ENCODE assay signal across 20 cellular contexts in the genomic region with DNA sequence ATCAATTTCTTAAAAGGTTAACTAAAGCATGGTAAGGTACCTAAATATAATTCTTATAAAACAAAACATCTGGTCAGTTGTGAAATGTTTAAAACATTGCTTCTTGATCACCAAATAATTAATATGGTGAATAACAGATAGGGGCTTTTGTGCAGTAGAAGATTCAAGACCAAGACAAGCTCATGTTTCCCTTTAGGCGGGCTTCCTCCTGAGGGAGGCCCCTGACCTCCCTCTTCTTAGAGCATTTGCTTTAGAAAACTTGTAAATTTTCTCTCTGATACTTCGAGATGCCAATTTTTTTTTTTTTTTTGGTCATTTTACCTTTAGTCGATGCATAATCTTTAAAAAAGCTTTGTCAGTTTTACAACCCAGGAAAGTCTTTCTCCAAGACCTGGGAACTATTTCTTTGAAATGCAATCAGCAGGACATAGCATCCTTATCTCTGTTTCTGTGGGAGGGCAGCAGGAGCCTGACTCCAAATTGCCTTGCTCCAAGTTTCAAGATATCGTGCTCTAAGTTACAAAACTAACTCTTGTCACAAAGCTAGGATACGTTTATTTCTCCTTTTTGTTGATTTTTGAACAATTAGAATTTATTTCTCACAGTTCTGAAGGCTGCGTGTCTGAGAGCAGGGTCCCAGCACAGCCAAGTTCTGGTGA.
DNase-seq lines count a peak whose midpoint lies in the region; FAIRE-seq and TF ChIP-seq lines count a peak whose summit lies in the region.
"Had no signal": no experiment of that assay in that cellular context is flagged by ENCODE, and none has a peak within 500 bp of the region (broad histone marks: within the 10 kb centered on the region; RNA-seq: fewer than 3 reads in every experiment).

No MANE protein-coding gene starts in this region.

- H3K9me3 Mint-ChIP-seq in mesothelial cell of epicardium = peaks cover 11% of the 10 kb centered on the region
- H3K9me3 Mint-ChIP-seq in osteocyte (ENCODE audit: unreplicated experiment) = peaks cover 10% of the 10 kb centered on the region

- TF ChIP-seq CTCF in cardiac muscle cell (IDR thresholded peaks at IDR 0.05; ENCODE audit: low read depth, low read length) (no peak), left ventricle myocardium inferior (IDR thresholded peaks at IDR 0.05; ENCODE audit: borderline replicate concordance) (no peak), mesothelial cell of epicardium (IDR thresholded peaks at IDR 0.05; ENCODE audit: unreplicated experiment) (no peak), osteocyte (IDR thresholded peaks at IDR 0.05) (no peak), kidney (IDR thresholded peaks at IDR 0.05; ENCODE audit: borderline replicate concordance, extremely low read depth, insufficient read depth) (no peak)

- peak overlapping the region; percentile 54 for H3K27ac Mint-ChIP-seq in mesothelial cell of epicardium
- H3K27ac Mint-ChIP-seq in osteocyte (ENCODE audit: unreplicated experiment) = no peak overlapping the region

- no peak for TF ChIP-seq POLR2A in erythroblast (IDR thresholded peaks at IDR 0.05; ENCODE audit: low read length)

- intact Hi-C loops in left ventricle myocardium inferior (cut with micrococcal nuclease) = no loop called here
- intact Hi-C loops in kidney (cut with DNase I) = no loop called here

- H3K9me3 ChIP-seq in cardiac muscle cell (ENCODE audit: low read depth) (peaks cover 3% of the 10 kb centered on the region), left ventricle myocardium inferior (replicated peaks) (peaks cover 21% of the 10 kb centered on the region), kidney (ENCODE audit: control insufficient read depth in 1 of 2, low read length in 2 of 2) (peaks cover 8 to 9% of the 10 kb centered on the region in 2 donors)

- H3K27me3 Mint-ChIP-seq in mesothelial cell of epicardium (ENCODE audit: low read depth) = no peaks in the 10 kb centered on the region
- peaks cover 5% of the 10 kb centered on the region for H3K27me3 Mint-ChIP-seq in osteocyte (ENCODE audit: unreplicated experiment)

- H3K36me3 ChIP-seq in cardiac muscle cell = no peaks in the 10 kb centered on the region
- H3K36me3 ChIP-seq in left ventricle myocardium inferior = no peaks in the 10 kb centered on the region
- no peaks in the 10 kb centered on the region for H3K36me3 ChIP-seq in kidney (ENCODE audit: control insufficient read depth in 1 of 2, insufficient read depth in 2 of 2, low read length in 2 of 2)

- H3K27me3 ChIP-seq in cardiac muscle cell (no peaks in the 10 kb centered on the region), left ventricle myocardium inferior (ENCODE audit: low read depth) (no peaks in the 10 kb centered on the region)

- H3K27ac ChIP-seq in cardiac muscle cell = peak overlapping the region; percentile 91
- H3K27ac ChIP-seq in left ventricle myocardium inferior (replicated peaks) = no peak overlapping the region
- no peak overlapping the region for H3K27ac ChIP-seq in kidney (ENCODE audit: low read depth in 2 of 2, low read length in 2 of 2)

- H3K4me3 ChIP-seq in cardiac muscle cell = no peak overlapping the region
- H3K4me3 ChIP-seq in left ventricle myocardium inferior = no peak overlapping the region
- H3K4me3 ChIP-seq in kidney (ENCODE audit: low read length in 2 of 2) = no peak overlapping the region
- H3K4me3 ChIP-seq: GM12878 had no signal

- DNase-seq in cardiac muscle cell (ENCODE audit: low read depth in 1 of 2, low spot score in 1 of 2) (peak; percentile 38 to 48), left ventricle myocardium inferior (no peak), erythroblast (lab: John Stamatoyannopoulos, UW) (peak; percentile 62 to 63), mesothelial cell of epicardium (ENCODE audit: low spot score in 2 of 2, unreplicated experiment in 2 of 2) (no peak), osteocyte (ENCODE audit: extremely low spot score, unreplicated experiment) (no peak), kidney (no peak)
- no peak for DNase-seq in stimulated activated CD4-positive, alpha-beta T cell treated with anti-CD3 and anti-CD28 coated beads, Interleukin-4, amount 100 ng/mL, for 24 hours
- DNase-seq in effector CD4-positive, alpha-beta T cell = no peak
- DNase-seq: 8988T, C1 segment of cervical spinal cord, DMS53, KBM-7, NCI-H1048, NCI-H146, NCI-H345, NCI-H69, PC-3 had no signal

- H3K4me3 Mint-ChIP-seq in mesothelial cell of epicardium (peak overlapping the region; percentile 6), osteocyte (ENCODE audit: unreplicated experiment) (no peak overlapping the region)

- FAIRE-seq in kidney (lab: Jason Lieb, UNC) = no peak
- FAIRE-seq: GM12878, GM18507, HTR-8/SVneo had no signal

- H3K4me1 ChIP-seq in cardiac muscle cell (ENCODE audit: low read depth) = peaks cover 18% of the 10 kb centered on the region
- peaks cover 3% of the 10 kb centered on the region for H3K4me1 ChIP-seq in left ventricle myocardium inferior
- H3K4me1 ChIP-seq in kidney (ENCODE audit: control insufficient read depth in 1 of 2, insufficient read depth in 1 of 2, low read depth in 1 of 2, low read length in 2 of 2) = no peaks in the 10 kb centered on the region

- H3K9ac ChIP-seq in kidney (ENCODE audit: low read length in 2 of 2) = no peak overlapping the region

- H3K4me1 Mint-ChIP-seq in mesothelial cell of epicardium = peaks cover 28% of the 10 kb centered on the region
- H3K4me1 Mint-ChIP-seq in osteocyte (ENCODE audit: unreplicated experiment) = no peaks in the 10 kb centered on the region

- H3K36me3 Mint-ChIP-seq in mesothelial cell of epicardium = peaks cover 13% of the 10 kb centered on the region
- H3K36me3 Mint-ChIP-seq in osteocyte (ENCODE audit: unreplicated experiment) = no peaks in the 10 kb centered on the region

Comparison
In these comparisons a context has a peak if more than half of its experiments do, and no peak if none do; other contexts are left out.
1. DNase-seq: peak in cardiac muscle cell (2 of 2) and erythroblast (2 of 2); none in left ventricle myocardium inferior (single experiment), mesothelial cell of epicardium (0 of 2), osteocyte (single experiment), stimulated activated CD4-positive, alpha-beta T cell treated with anti-CD3 and anti-CD28 coated beads, Interleukin-4, amount 100 ng/mL, for 24 hours (single experiment), effector CD4-positive, alpha-beta T cell (single experiment) and kidney (single experiment).